ENCODE assay signal across 17 cellular contexts in genomic region chr3:58900372-58900771, GRCh38.
DNase-seq lines count a peak whose midpoint lies in the region; ATAC-seq and TF ChIP-seq lines count a peak whose summit lies in the region.
"Had no signal": no experiment of that assay in that cellular context is flagged by ENCODE, and none has a peak within 500 bp of the region (broad histone marks: within the 10 kb centered on the region; RNA-seq: fewer than 3 reads in every experiment).

No MANE protein-coding gene starts in this region.

- intact Hi-C loops in sciatic nerve (cut with DNase I): no loop called here

- no peak overlapping the region for H2AFZ ChIP-seq in Loucy (ENCODE audit: low read length)
- H2AFZ ChIP-seq: GM23248 had no signal

- peaks cover 40% of the 10 kb centered on the region for H3K4me1 ChIP-seq in BLaER1
- peaks cover 42% of the 10 kb centered on the region for H3K4me1 ChIP-seq in Loucy (ENCODE audit: insufficient read depth, low read length, poor library complexity, severe bottlenecking)

- H3K4me2 ChIP-seq in BLaER1: peak overlapping the region; percentile 81
- H3K4me2 ChIP-seq in Loucy (ENCODE audit: low read depth, low read length, poor library complexity, severe bottlenecking): peak overlapping the region; percentile 86

- no peaks in the 10 kb centered on the region for H3K36me3 Mint-ChIP-seq in nephron (ENCODE audit: low read depth)
- H3K36me3 Mint-ChIP-seq: CD4-positive, CD25-positive, alpha-beta regulatory T cell had no signal

- H3K9ac ChIP-seq in BLaER1: no peak overlapping the region
- H3K9ac ChIP-seq in Loucy (ENCODE audit: low read depth, low read length, poor library complexity, severe bottlenecking): peak overlapping the region; percentile 63
- H3K9ac ChIP-seq: GM23248 had no signal

- H3K4me3 ChIP-seq in BLaER1 (no peak overlapping the region), Loucy (ENCODE audit: low read length, poor library complexity, severe bottlenecking) (peak overlapping the region; percentile 68), WERI-Rb-1 (ENCODE audit: low read depth, low read length) (no peak overlapping the region)
- H3K4me3 ChIP-seq: GM23248, SK-N-MC had no signal

- H3K9me3 ChIP-seq in BLaER1 (peaks cover 64% of the 10 kb centered on the region), Loucy (ENCODE audit: insufficient read depth, low read depth, low read length) (peaks cover 11% of the 10 kb centered on the region; the same call in 1 of the 2 replicates), WERI-Rb-1 (ENCODE audit: severe bottlenecking) (no peaks in the 10 kb centered on the region)

- H3K27ac Mint-ChIP-seq in nephron: peak overlapping the region; percentile 8 to 49 (median 46)

- H3K27me3 Mint-ChIP-seq in nephron (ENCODE audit: low read depth): no peaks in the 10 kb centered on the region

- no peaks in the 10 kb centered on the region for H3K9me2 ChIP-seq in Loucy (replicated peaks; ENCODE audit: low read depth, low read length)

- H3K27me3 ChIP-seq in BLaER1 (no peaks in the 10 kb centered on the region), Loucy (ENCODE audit: insufficient read depth, low read length, poor library complexity, severe bottlenecking) (no peaks in the 10 kb centered on the region), WERI-Rb-1 (ENCODE audit: insufficient read depth, low read depth, severe bottlenecking) (no peaks in the 10 kb centered on the region)

- H3K27ac ChIP-seq in BLaER1: peak overlapping the region; percentile 71
- peak overlapping the region; percentile 0; the same call in 1 of the 2 replicates for H3K27ac ChIP-seq in WERI-Rb-1
- H3K27ac ChIP-seq: GM23248, SK-N-MC had no signal

- no peaks in the 10 kb centered on the region for H4K20me1 ChIP-seq in BLaER1
- no peaks in the 10 kb centered on the region for H4K20me1 ChIP-seq in Loucy (ENCODE audit: insufficient read depth, low read length, poor library complexity, severe bottlenecking)

- peaks cover 24% of the 10 kb centered on the region for H3K4me1 Mint-ChIP-seq in nephron

- no peaks in the 10 kb centered on the region for H3F3A ChIP-seq in Loucy (ENCODE audit: low read depth)

- TF ChIP-seq CTCF in Loucy (conservative IDR thresholded peaks at IDR 0.05; ENCODE audit: low read length) (no peak), WERI-Rb-1 (IDR thresholded peaks at IDR 0.05; ENCODE audit: low read depth, low read length) (no peak), nephron (IDR thresholded peaks at IDR 0.05; ENCODE audit: unreplicated experiment in 3 of 3) (no peak)

- no peaks in the 10 kb centered on the region for H3K79me2 ChIP-seq in Loucy (ENCODE audit: insufficient read depth, low read length)

- no peak overlapping the region for H3K4me3 Mint-ChIP-seq in nephron

- no peak for DNase-seq in WERI-Rb-1
- DNase-seq in GM19238 (ENCODE audit: insufficient read length, low spot score): no peak
- DNase-seq in sciatic nerve (ENCODE audit: low spot score): no peak
- DNase-seq: CD4-positive, CD25-positive, alpha-beta regulatory T cell; KG1; NCI-H1048; NCI-H146; NCI-H2081; NCI-H510A had no signal

- no peak for ATAC-seq in HG03521 (IDR thresholded peaks at IDR 0.05; ENCODE audit: unreplicated experiment)
- no peak for ATAC-seq in sciatic nerve
- ATAC-seq: HCT116, Panc1 had no signal

- H3K9me3 Mint-ChIP-seq in nephron: peaks cover 24% of the 10 kb centered on the region

- H3K36me3 ChIP-seq in BLaER1 (peaks cover 54% of the 10 kb centered on the region), Loucy (ENCODE audit: insufficient read depth, low read length) (no peaks in the 10 kb centered on the region), WERI-Rb-1 (no peaks in the 10 kb centered on the region)
